21 cellular contexts compared by ENCODE assay signal in the genomic region with DNA sequence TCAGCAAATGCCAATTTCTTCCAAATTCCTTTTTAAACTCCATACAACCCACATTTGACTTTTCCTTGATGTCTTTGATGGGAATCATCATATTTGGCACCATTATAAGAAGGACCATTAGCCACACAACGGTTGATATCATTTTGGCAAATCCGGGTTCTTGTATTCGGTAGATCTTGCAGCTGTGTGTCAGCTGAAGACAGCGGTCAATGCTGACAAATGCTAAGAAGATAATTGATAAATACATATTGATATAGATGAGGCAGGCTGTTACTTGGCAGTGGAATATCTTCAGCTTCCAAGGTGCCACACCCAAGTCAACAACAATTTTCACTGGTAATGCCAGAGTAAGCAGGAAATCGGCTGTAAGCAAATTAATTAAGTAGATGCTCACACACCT. TPM values are rescaled to one million over a fixed set of nuclear protein-coding genes. Genes with fewer than 3 reads are reported as not detected.
DNase-seq lines count a peak whose midpoint lies in the region; ATAC-seq and TF ChIP-seq lines count a peak whose summit lies in the region.
"Had no signal": no experiment of that assay in that cellular context is flagged by ENCODE, and none has a peak within 500 bp of the region (broad histone marks: within the 10 kb centered on the region; RNA-seq: fewer than 3 reads in every experiment).

No MANE protein-coding gene starts in this region.

- no peak overlapping the region for H3K4me3 ChIP-seq in smooth muscle cell
- H3K4me3 ChIP-seq: esophagus squamous epithelium, PC-9 had no signal

- no peaks in the 10 kb centered on the region for H3K36me3 ChIP-seq in smooth muscle cell (ENCODE audit: low read depth)
- H3K36me3 ChIP-seq: esophagus squamous epithelium had no signal

- H4K20me1 ChIP-seq in smooth muscle cell (ENCODE audit: low read depth): no peaks in the 10 kb centered on the region

- no peaks in the 10 kb centered on the region for H3K4me1 ChIP-seq in smooth muscle cell (ENCODE audit: low read depth)
- H3K4me1 ChIP-seq: esophagus squamous epithelium, spleen had no signal

- H3F3A ChIP-seq in smooth muscle cell (ENCODE audit: low read depth): no peaks in the 10 kb centered on the region

- ATAC-seq in activated T-cell treated with anti-CD3 and anti-CD28 coated beads, Interleukin-2, amount 50 U/mL, for 72 hours (replicated peaks in 1 of 2): no peak
- ATAC-seq in GM21526 (IDR thresholded peaks at IDR 0.05; ENCODE audit: low FRiP score, unreplicated experiment) (no peak), HG03196 (IDR thresholded peaks at IDR 0.05; ENCODE audit: unreplicated experiment) (no peak)

- H3K9ac ChIP-seq in smooth muscle cell (ENCODE audit: low read depth): no peak overlapping the region

- peaks cover 19 to 46% of the 10 kb centered on the region in 2 donors for H3K36me3 Mint-ChIP-seq in activated T-cell treated with anti-CD3 and anti-CD28 coated beads, Interleukin-2, amount 50 U/mL, for 72 hours (ENCODE audit: insufficient read depth in 2 of 2)
- peaks cover 73% of the 10 kb centered on the region for H3K36me3 Mint-ChIP-seq in activated naive CD8-positive, alpha-beta T cell treated with anti-CD3 and anti-CD28 coated beads for 36 hours
- peaks cover 25% of the 10 kb centered on the region for H3K36me3 Mint-ChIP-seq in nephron progenitor cell (ENCODE audit: low read depth)

- peak overlapping the region; percentile 63 for H3K27ac ChIP-seq in smooth muscle cell (ENCODE audit: low read depth)
- H3K27ac ChIP-seq: esophagus squamous epithelium, PC-9 had no signal

- H3K4me1 Mint-ChIP-seq in activated T-cell treated with anti-CD3 and anti-CD28 coated beads, Interleukin-2, amount 50 U/mL, for 72 hours (ENCODE audit: low read depth): peaks cover 69% of the 10 kb centered on the region
- H3K4me1 Mint-ChIP-seq in activated naive CD8-positive, alpha-beta T cell treated with anti-CD3 and anti-CD28 coated beads for 36 hours: peaks cover 33% of the 10 kb centered on the region
- H3K4me1 Mint-ChIP-seq in nephron progenitor cell: peaks cover 9% of the 10 kb centered on the region
- H3K4me1 Mint-ChIP-seq: H9 had no signal

- H3K4me2 ChIP-seq in smooth muscle cell: peak overlapping the region; percentile 51
- H3K4me2 ChIP-seq: PC-9 had no signal

- peak overlapping the region; percentile 97 for H3K27ac Mint-ChIP-seq in activated T-cell treated with anti-CD3 and anti-CD28 coated beads, Interleukin-2, amount 50 U/mL, for 72 hours
- peak overlapping the region; percentile 98 for H3K27ac Mint-ChIP-seq in activated naive CD8-positive, alpha-beta T cell treated with anti-CD3 and anti-CD28 coated beads for 36 hours
- no peak overlapping the region for H3K27ac Mint-ChIP-seq in nephron progenitor cell

- H2AFZ ChIP-seq in smooth muscle cell (ENCODE audit: low read depth): no peak overlapping the region
- H2AFZ ChIP-seq: PC-9 had no signal

- H3K9me3 ChIP-seq in smooth muscle cell (replicated peaks; ENCODE audit: low read depth): no peaks in the 10 kb centered on the region
- H3K9me3 ChIP-seq: esophagus squamous epithelium, spleen had no signal

- H3K27me3 ChIP-seq in smooth muscle cell (ENCODE audit: low read depth): no peaks in the 10 kb centered on the region
- H3K27me3 ChIP-seq: esophagus squamous epithelium, spleen had no signal

- no peak for DNase-seq in activated T-cell treated with anti-CD3 and anti-CD28 coated beads, Interleukin-2, amount 50 U/mL, for 72 hours
- no peak for DNase-seq in activated T-cell treated with anti-CD3 and anti-CD28 coated beads, Interleukin-2, amount 50 U/mL, for 48 hours
- DNase-seq in NCI-H1930 (lab: John Stamatoyannopoulos, UW) (peak; percentile 8 to 12), smooth muscle cell (lab: John Stamatoyannopoulos, UW; ENCODE audit: unreplicated experiment) (no peak), nephron progenitor cell (no peak)
- no peak for DNase-seq in activated naive CD8-positive, alpha-beta T cell treated with anti-CD3 and anti-CD28 coated beads for 36 hours
- DNase-seq: caudate nucleus; DND-41; effector CD4-positive, alpha-beta T cell; esophagus squamous epithelium; H9; midbrain; NCI-H1092 treated with DMSO at 0.1 percent for 48 hours; NCI-H524 treated with DMSO at 0.1 percent for 48 hours; PC-9; SIG-M5; spleen had no signal

- no peaks in the 10 kb centered on the region for H3K27me3 Mint-ChIP-seq in activated T-cell treated with anti-CD3 and anti-CD28 coated beads, Interleukin-2, amount 50 U/mL, for 72 hours (ENCODE audit: low read depth)
- peaks cover 4% of the 10 kb centered on the region for H3K27me3 Mint-ChIP-seq in activated naive CD8-positive, alpha-beta T cell treated with anti-CD3 and anti-CD28 coated beads for 36 hours
- no peaks in the 10 kb centered on the region for H3K27me3 Mint-ChIP-seq in nephron progenitor cell (ENCODE audit: low read depth, poor library complexity)

- WGBS in smooth muscle cell (ENCODE audit: low lambda C conversion rate): 99% methylated on average over 5 of the region's 5 CpGs

- TF ChIP-seq CTCF in smooth muscle cell (IDR thresholded peaks at IDR 0.05; ENCODE audit: borderline replicate concordance, insufficient read depth, poor library complexity, severe bottlenecking) (no peak), nephron progenitor cell (IDR thresholded peaks at IDR 0.05) (no peak)

- H3K9me3 Mint-ChIP-seq in activated T-cell treated with anti-CD3 and anti-CD28 coated beads, Interleukin-2, amount 50 U/mL, for 72 hours: peaks cover 0 to 3% of the 10 kb centered on the region in 2 donors
- peaks cover 15% of the 10 kb centered on the region for H3K9me3 Mint-ChIP-seq in activated naive CD8-positive, alpha-beta T cell treated with anti-CD3 and anti-CD28 coated beads for 36 hours
- no peaks in the 10 kb centered on the region for H3K9me3 Mint-ChIP-seq in nephron progenitor cell
- H3K9me3 Mint-ChIP-seq: H9 had no signal

- no peaks in the 10 kb centered on the region for H3K79me2 ChIP-seq in smooth muscle cell (ENCODE audit: low read depth)

- H3K4me3 Mint-ChIP-seq in activated T-cell treated with anti-CD3 and anti-CD28 coated beads, Interleukin-2, amount 50 U/mL, for 72 hours: peak overlapping the region; percentile 85 to 97
- peak overlapping the region; percentile 83 for H3K4me3 Mint-ChIP-seq in activated naive CD8-positive, alpha-beta T cell treated with anti-CD3 and anti-CD28 coated beads for 36 hours
- no peak overlapping the region for H3K4me3 Mint-ChIP-seq in nephron progenitor cell
- H3K4me3 Mint-ChIP-seq: H9 had no signal

RNA-seq across cellular contexts. Expression of a gene that starts 4.2 kb away (rescaled TPM):
- 100 to 1,000 TPM in 1 of 2 donors, 10 to 100 TPM in 1; 83.7 to 101 TPM for total RNA-seq in activated T-cell treated with anti-CD3 and anti-CD28 coated beads, Interleukin-2, amount 50 U/mL, for 72 hours
- 100 to 1,000 TPM; 131 to 134 TPM for total RNA-seq in activated naive CD8-positive, alpha-beta T cell treated with anti-CD3 and anti-CD28 coated beads for 36 hours
- total RNA-seq in smooth muscle cell: 4.2 TPM in 1 of 2 replicates, not detected in the other
- polyA plus RNA-seq in smooth muscle cell: 0.65 TPM in 1 of 2 replicates, not detected in the other
- total RNA-seq: H9, LHCN-M2, PC-9, temporal lobe had no signal

Comparison
In these comparisons a context has a peak if more than half of its experiments do, and no peak if none do; other contexts are left out.
1. DNase-seq: peak in NCI-H1930 (2 of 2); none in activated T-cell treated with anti-CD3 and anti-CD28 coated beads, Interleukin-2, amount 50 U/mL, for 72 hours (0 of 2), activated T-cell treated with anti-CD3 and anti-CD28 coated beads, Interleukin-2, amount 50 U/mL, for 48 hours (0 of 2), activated naive CD8-positive, alpha-beta T cell treated with anti-CD3 and anti-CD28 coated beads for 36 hours (single experiment), smooth muscle cell (single experiment) and nephron progenitor cell (single experiment).
2. RNA of a gene that starts 4.2 kb away (total RNA-seq): 131 to 134 TPM in activated naive CD8-positive, alpha-beta T cell treated with anti-CD3 and anti-CD28 coated beads for 36 hours and 83.7 to 101 TPM in activated T-cell treated with anti-CD3 and anti-CD28 coated beads, Interleukin-2, amount 50 U/mL, for 72 hours; 4.2 TPM in smooth muscle cell; every median in the first group is over 10 times any median in the second.